Comparison of ENCODE assay signal across 9 cellular contexts in the genomic region with DNA sequence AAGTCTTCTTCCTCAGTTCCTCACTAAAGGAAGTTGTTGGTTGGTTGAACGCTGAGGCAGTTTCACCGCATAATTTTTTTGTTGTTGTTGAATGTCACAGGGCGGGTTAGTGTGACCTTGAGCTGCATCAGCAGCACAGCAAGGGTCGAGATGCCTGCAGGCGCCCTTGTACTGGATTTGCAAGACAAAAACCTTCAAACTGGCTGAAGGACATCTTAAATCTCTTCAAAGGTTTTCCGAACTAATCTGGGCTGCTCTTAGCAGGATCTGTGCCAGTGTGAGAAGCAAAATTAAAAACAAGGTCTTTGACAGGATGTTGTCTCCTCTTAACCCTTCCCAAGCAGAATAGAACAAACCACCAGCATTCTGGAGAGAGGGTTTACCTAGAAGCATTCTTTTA. TPM values are rescaled to one million over a fixed set of nuclear protein-coding genes. Genes with fewer than 3 reads are reported as not detected.
DNase-seq lines count a peak whose midpoint lies in the region; ATAC-seq, FAIRE-seq and TF ChIP-seq lines count a peak whose summit lies in the region.
"Had no signal": no experiment of that assay in that cellular context is flagged by ENCODE, and none has a peak within 500 bp of the region (broad histone marks: within the 10 kb centered on the region; RNA-seq: fewer than 3 reads in every experiment).

No MANE protein-coding gene starts in this region.

- H2BK120ac ChIP-seq in mesendoderm (ENCODE audit: low read depth, low read length) = no peak overlapping the region

- peaks cover 5% of the 10 kb centered on the region for H3K79me1 ChIP-seq in mesendoderm (ENCODE audit: low read length)

- no peaks in the 10 kb centered on the region for H3K9me3 Mint-ChIP-seq in chondrocyte (ENCODE audit: low read depth)

- no peak for FAIRE-seq in A549 (lab: Jason Lieb, UNC)

- intact Hi-C loops in stomach (cut with DNase I; ENCODE audit: low total_unique reads) = no loop called here

- CTCF ChIA-PET in A549 (lab: Yijun Ruan, JAX) (no interaction called here), RWPE1 (lab: Yijun Ruan, JAX) (interaction anchor here (0.6 kb wide), 2 partner anchors 24 to 192 kb away, joined by 3 read pairs; no protein-coding TSS in a partner anchor)

- H4K5ac ChIP-seq in mesendoderm (ENCODE audit: low read length) = no peak overlapping the region

- no peak for DNase-seq in A549 (ENCODE audit: low read depth in 1 of 2, low spot score in 1 of 2)
- DNase-seq in chondrocyte (ENCODE audit: low spot score) = no peak
- DNase-seq in mesendoderm = peak; percentile 88
- DNase-seq in RWPE1 (ENCODE audit: low spot score) = no peak
- DNase-seq in NCI-H2107 treated with DMSO at 0.1 percent for 48 hours (lab: John Stamatoyannopoulos, UW; ENCODE audit: unreplicated experiment) = no peak
- DNase-seq in stomach = no peak

- H3K4me3 Mint-ChIP-seq in chondrocyte (ENCODE audit: unreplicated experiment) = no peak overlapping the region

- H3K4me2 ChIP-seq in A549 (peak overlapping the region; percentile 29), mesendoderm (ENCODE audit: low read length) (no peak overlapping the region)

- TF ChIP-seq POLR2A in A549 (IDR thresholded peaks at IDR 0.05; ENCODE audit: low read length) (no peak), stomach (IDR thresholded peaks at IDR 0.05) (no peak)

- no peak overlapping the region for H3K4ac ChIP-seq in mesendoderm (ENCODE audit: low read depth, low read length)

- H4K8ac ChIP-seq in mesendoderm (ENCODE audit: low read depth, low read length) = no peak overlapping the region

- H3K9ac ChIP-seq in HUES6 (ENCODE audit: low read length) (no peak overlapping the region), mesendoderm (ENCODE audit: low read length) (no peak overlapping the region)

- H3K79me2 ChIP-seq in mesendoderm (ENCODE audit: control insufficient read depth, insufficient read depth, low read length) = peaks cover 6% of the 10 kb centered on the region

- no peak for TF ChIP-seq RAD21 in A549 (conservative IDR thresholded peaks at IDR 0.05 in 1 of 2, IDR thresholded peaks at IDR 0.05 in 1 of 2)

- H3K18ac ChIP-seq in mesendoderm (ENCODE audit: low read length) = no peak overlapping the region

- H3K36me3 Mint-ChIP-seq in chondrocyte (ENCODE audit: low read depth) = peaks cover 5% of the 10 kb centered on the region

- H2BK5ac ChIP-seq in mesendoderm (ENCODE audit: low read length) = no peak overlapping the region

- H3K27ac ChIP-seq in A549 (no peak overlapping the region), HUES6 (ENCODE audit: low read depth, low read length) (no peak overlapping the region; the same call in 1 of the 2 replicates), mesendoderm (ENCODE audit: low read depth, low read length) (no peak overlapping the region), RWPE1 (no peak overlapping the region), stomach (peak overlapping the region in 2 of 5 donors; percentile 6 to 20)
- H3K27ac ChIP-seq: thoracic aorta had no signal

- WGBS in A549 (ENCODE audit: missing lambda C conversion rate) = 71% methylated on average over 6 of the region's 6 CpGs
- no CpG with 5 or more reads among the region's 6 CpGs for WGBS in mesendoderm (ENCODE audit: extremely low coverage, insufficient coverage, low lambda C conversion rate)
- WGBS in stomach, 5 donors = 32 to 65% (median 49%) methylated on average over 6 of the region's 6 CpGs

- POLR2A ChIA-PET in A549 (lab: Yijun Ruan, JAX) = no interaction called here
- POLR2A ChIA-PET in RWPE1 (lab: Yijun Ruan, JAX; ENCODE audit: low non-redundant PET) = no interaction called here

- no peak for TF ChIP-seq EP300 in A549 (IDR thresholded peaks at IDR 0.05)
- no peak for TF ChIP-seq EP300 in stomach (IDR thresholded peaks at IDR 0.05)

- no peaks in the 10 kb centered on the region for H3K9me3 ChIP-seq in A549
- no peaks in the 10 kb centered on the region for H3K9me3 ChIP-seq in HUES6 (ENCODE audit: control insufficient read depth, insufficient read depth, low read depth, low read length)
- H3K9me3 ChIP-seq in stomach = no peaks in the 10 kb centered on the region
- H3K9me3 ChIP-seq: thoracic aorta had no signal

- H3K27ac Mint-ChIP-seq in chondrocyte (ENCODE audit: unreplicated experiment) = peak overlapping the region; percentile 33

- H3K4me1 Mint-ChIP-seq in chondrocyte (ENCODE audit: low read depth) = peaks cover 66% of the 10 kb centered on the region

- H3K56ac ChIP-seq in mesendoderm (ENCODE audit: low read length) = no peak overlapping the region

- H3K27me3 ChIP-seq in HUES6 (ENCODE audit: control insufficient read depth, insufficient read depth, low read length) (no peaks in the 10 kb centered on the region; the same call in 1 of the 2 replicates), mesendoderm (ENCODE audit: insufficient read depth, low read length, poor library complexity) (no peaks in the 10 kb centered on the region), stomach (no peaks in the 10 kb centered on the region)

- H3K4me1 ChIP-seq in A549 (peaks cover 62% of the 10 kb centered on the region), HUES6 (ENCODE audit: control insufficient read depth, insufficient read depth, low read length) (peaks cover 58% of the 10 kb centered on the region), mesendoderm (ENCODE audit: control insufficient read depth, low read depth, low read length) (peaks cover 3% of the 10 kb centered on the region), stomach (peaks cover 11 to 64% (median 33%) of the 10 kb centered on the region in 4 donors)

- H3K36me3 ChIP-seq in HUES6 (ENCODE audit: control insufficient read depth, insufficient read depth, low read length) = no peaks in the 10 kb centered on the region
- no peaks in the 10 kb centered on the region for H3K36me3 ChIP-seq in mesendoderm (ENCODE audit: control insufficient read depth, insufficient read depth, low read length)
- H3K36me3 ChIP-seq in stomach = no peaks in the 10 kb centered on the region
- H3K36me3 ChIP-seq: thoracic aorta had no signal

- H3K4me3 ChIP-seq in A549 (no peak overlapping the region), HUES6 (ENCODE audit: low read depth, low read length) (0 out of 2 replicates have a peak overlapping the region, but pooled peaks have one; percentile 13), mesendoderm (ENCODE audit: low read length) (no peak overlapping the region), stomach (no peak overlapping the region)
- H3K4me3 ChIP-seq: thoracic aorta had no signal

- H3K23ac ChIP-seq in mesendoderm (ENCODE audit: low read length) = no peak overlapping the region

- ATAC-seq in A549 = no peak
- no peak for ATAC-seq in HG03520 (IDR thresholded peaks at IDR 0.05; ENCODE audit: unreplicated experiment)

- H2AK5ac ChIP-seq in mesendoderm (ENCODE audit: low read length) = no peak overlapping the region

- H3K27me3 Mint-ChIP-seq in chondrocyte (ENCODE audit: low read depth) = no peaks in the 10 kb centered on the region

- H2BK15ac ChIP-seq in mesendoderm (replicated peaks; ENCODE audit: low read depth) = no peak overlapping the region

- TF ChIP-seq CTCF in A549 (IDR thresholded peaks at IDR 0.05) (no peak), chondrocyte (IDR thresholded peaks at IDR 0.05) (no peak), RWPE1 (conservative IDR thresholded peaks at IDR 0.05; ENCODE audit: low read depth) (no peak), stomach (IDR thresholded peaks at IDR 0.05) (no peak)

TF ChIP-seq in A549, 52 proteins besides CTCF, POLR2A, EP300 and RAD21:
- TF ChIP-seq NR3C1 (IDR thresholded peaks at IDR 0.05) (no peak), TP53 (CRISPR knock-in tag; IDR thresholded peaks at IDR 0.05) (no peak), MAFK (IDR thresholded peaks at IDR 0.05; ENCODE audit: partially characterized antibody) (no peak), ZSCAN20 (CRISPR knock-in tag; IDR thresholded peaks at IDR 0.05) (no peak), EHF (CRISPR knock-in tag; IDR thresholded peaks at IDR 0.05) (no peak), MAZ (IDR thresholded peaks at IDR 0.05; ENCODE audit: borderline replicate concordance, low read depth, low read length) (no peak), NPAS2 (CRISPR knock-in tag; IDR thresholded peaks at IDR 0.05; ENCODE audit: borderline replicate concordance) (no peak), ZFP36 (IDR thresholded peaks at IDR 0.05; ENCODE audit: borderline replicate concordance, partially characterized antibody) (no peak)
- TF ChIP-seq, protein P1, sequence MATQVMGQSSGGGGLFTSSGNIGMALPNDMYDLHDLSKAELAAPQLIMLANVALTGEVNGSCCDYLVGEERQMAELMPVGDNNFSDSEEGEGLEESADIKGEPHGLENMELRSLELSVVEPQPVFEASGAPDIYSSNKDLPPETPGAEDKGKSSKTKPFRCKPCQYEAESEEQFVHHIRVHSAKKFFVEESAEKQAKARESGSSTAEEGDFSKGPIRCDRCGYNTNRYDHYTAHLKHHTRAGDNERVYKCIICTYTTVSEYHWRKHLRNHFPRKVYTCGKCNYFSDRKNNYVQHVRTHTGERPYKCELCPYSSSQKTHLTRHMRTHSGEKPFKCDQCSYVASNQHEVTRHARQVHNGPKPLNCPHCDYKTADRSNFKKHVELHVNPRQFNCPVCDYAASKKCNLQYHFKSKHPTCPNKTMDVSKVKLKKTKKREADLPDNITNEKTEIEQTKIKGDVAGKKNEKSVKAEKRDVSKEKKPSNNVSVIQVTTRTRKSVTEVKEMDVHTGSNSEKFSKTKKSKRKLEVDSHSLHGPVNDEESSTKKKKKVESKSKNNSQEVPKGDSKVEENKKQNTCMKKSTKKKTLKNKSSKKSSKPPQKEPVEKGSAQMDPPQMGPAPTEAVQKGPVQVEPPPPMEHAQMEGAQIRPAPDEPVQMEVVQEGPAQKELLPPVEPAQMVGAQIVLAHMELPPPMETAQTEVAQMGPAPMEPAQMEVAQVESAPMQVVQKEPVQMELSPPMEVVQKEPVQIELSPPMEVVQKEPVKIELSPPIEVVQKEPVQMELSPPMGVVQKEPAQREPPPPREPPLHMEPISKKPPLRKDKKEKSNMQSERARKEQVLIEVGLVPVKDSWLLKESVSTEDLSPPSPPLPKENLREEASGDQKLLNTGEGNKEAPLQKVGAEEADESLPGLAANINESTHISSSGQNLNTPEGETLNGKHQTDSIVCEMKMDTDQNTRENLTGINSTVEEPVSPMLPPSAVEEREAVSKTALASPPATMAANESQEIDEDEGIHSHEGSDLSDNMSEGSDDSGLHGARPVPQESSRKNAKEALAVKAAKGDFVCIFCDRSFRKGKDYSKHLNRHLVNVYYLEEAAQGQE (IDR thresholded peaks at IDR 0.05) = no peak
TF ChIP-seq in A549: peak in this region for 0.

RNA-seq across cellular contexts. Expression of a gene that starts 59.4 kb away (rescaled TPM):
- polyA plus RNA-seq in A549 (2011; rRNA removed) (35.5 and 41.7 TPM in 2 replicates), A549 (2017; fragmentation: RNase III; extraction: RNeasy Plus Mini Kit Qiagen cat#74134 plus additional on column Dnase treatment) (18.9 to 22.8 TPM (median 18.9 TPM) in 3 replicates), stomach (1 to 10 TPM; 3.7 to 6.1 (median 3.8) TPM)
- polyA plus RNA-seq in A549 (2012; cell fraction: cytosol; rRNA removed) = 3.5 and 4.5 TPM in 2 replicates
- 2.9 and 4.0 TPM in 2 replicates for polyA plus RNA-seq in A549 (2012; cell fraction: nucleus; rRNA removed)
- 41.8 and 47.2 TPM in 2 replicates for polyA minus RNA-seq in A549 (2011; rRNA and poly(A)+ RNA removed)
- total RNA-seq in chondrocyte (22.4 to 23.6 TPM (median 22.6 TPM) in 3 replicates), stomach (10 to 100 TPM; 16.8 to 60.4 (median 22.6) TPM)
- polyA plus RNA-seq in mesendoderm (2013, experiment 1 of 2) = 5.9 TPM
- polyA plus RNA-seq in mesendoderm (2013, experiment 2 of 2) = 6.0 TPM
